9 cellular contexts compared by ENCODE assay signal in the genomic region with DNA sequence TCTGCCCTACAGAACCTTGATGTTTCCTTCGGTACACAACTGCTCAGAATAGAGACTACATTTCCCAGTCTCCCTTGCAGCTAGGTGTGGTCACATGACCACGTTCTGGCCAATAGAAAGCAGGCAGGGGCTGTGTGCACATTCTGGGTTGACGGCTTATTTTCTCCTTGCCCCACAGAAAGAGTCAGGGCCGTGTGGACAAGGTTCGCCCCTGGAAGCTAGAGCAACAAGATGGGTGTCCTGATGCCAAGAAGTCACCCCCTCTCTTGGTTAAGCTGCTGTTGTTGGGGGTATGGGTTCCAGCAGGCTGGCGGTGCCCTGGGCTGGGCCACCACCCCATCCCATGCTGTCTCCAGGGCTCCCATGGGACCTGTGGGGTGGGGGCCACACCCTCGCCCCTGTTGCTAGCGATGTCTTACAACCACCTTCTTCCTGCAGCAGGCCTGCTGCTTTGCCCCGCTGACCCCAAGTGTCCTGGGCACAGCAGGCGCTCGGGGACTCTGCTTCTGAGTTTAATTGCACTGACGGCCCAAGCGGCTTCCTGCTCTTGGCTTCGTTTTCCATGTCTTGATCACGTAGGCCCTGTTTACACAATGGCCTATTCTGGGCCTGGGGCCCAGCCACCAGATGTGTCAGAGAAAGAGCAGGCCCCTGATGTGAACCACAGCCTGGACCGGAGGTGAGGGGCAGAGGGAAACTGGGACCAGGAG. TPM values are rescaled to one million over a fixed set of nuclear protein-coding genes. Genes with fewer than 3 reads are reported as not detected.
DNase-seq lines count a peak whose midpoint lies in the region; ATAC-seq and TF ChIP-seq lines count a peak whose summit lies in the region.
"Had no signal": no experiment of that assay in that cellular context is flagged by ENCODE, and none has a peak within 500 bp of the region (broad histone marks: within the 10 kb centered on the region; RNA-seq: fewer than 3 reads in every experiment).

No MANE protein-coding gene starts in this region.

- no peaks in the 10 kb centered on the region for H3K9me3 Mint-ChIP-seq in CD8-positive, alpha-beta T cell

- no peak overlapping the region for H3K4me3 Mint-ChIP-seq in CD8-positive, alpha-beta T cell

- peak; percentile 77 for ATAC-seq in CD8-positive, alpha-beta T cell
- peak; percentile 56 for ATAC-seq in GM21360 (IDR thresholded peaks at IDR 0.05; ENCODE audit: unreplicated experiment)

- CTCF ChIA-PET in CD8-positive, alpha-beta T cell (lab: Charles Lee) = interaction anchor here (1.6 to 3.4 kb wide), 2 partner anchors 45 to 123 kb away, joined by 7 to 14 read pairs; no protein-coding TSS in a partner anchor

- H3K36me3 Mint-ChIP-seq in CD8-positive, alpha-beta T cell = no peaks in the 10 kb centered on the region

- H3K9me3 ChIP-seq in CD8-positive, alpha-beta T cell (ENCODE audit: low read length) = no peaks in the 10 kb centered on the region
- H3K9me3 ChIP-seq in right atrium auricular region = no peaks in the 10 kb centered on the region

- no peaks in the 10 kb centered on the region for H3K27me3 ChIP-seq in CD8-positive, alpha-beta T cell (ENCODE audit: insufficient read depth, low read length)
- no peaks in the 10 kb centered on the region for H3K27me3 ChIP-seq in right atrium auricular region

- POLR2A ChIA-PET in CD8-positive, alpha-beta T cell (lab: Charles Lee) = interaction anchor here (0.6 kb wide), 1 partner anchor 56 kb away, joined by 3 read pairs; no protein-coding TSS in a partner anchor

- H3K27me3 Mint-ChIP-seq in CD8-positive, alpha-beta T cell (ENCODE audit: low read depth) = no peaks in the 10 kb centered on the region

- no peak overlapping the region for H3K27ac Mint-ChIP-seq in CD8-positive, alpha-beta T cell

- H3K27ac ChIP-seq in CD8-positive, alpha-beta T cell (ENCODE audit: low read depth, low read length) = no peak overlapping the region
- H3K27ac ChIP-seq in right atrium auricular region = peak overlapping the region; percentile 88 to 90
- H3K27ac ChIP-seq: PC-9 had no signal

- DNase-seq in CD8-positive, alpha-beta T cell = peak in 4 of 7 experiments; percentile 13 to 66 (median 29)
- peak; percentile 72 for DNase-seq in Jurkat, Clone E6-1 (ENCODE audit: low read depth, low spot score)
- DNase-seq in SHP77 (lab: John Stamatoyannopoulos, UW) = peak; percentile 81 to 88
- DNase-seq in astrocyte of the cerebellum (ENCODE audit: low read depth) = peak; percentile 86
- DNase-seq in right atrium auricular region (ENCODE audit: low spot score) = peak; percentile 94
- peak; percentile 89 for DNase-seq in putamen (ENCODE audit: low spot score)
- DNase-seq in OCI-M2 (lab: John Stamatoyannopoulos, UW; ENCODE audit: unreplicated experiment) = no peak

- in situ Hi-C loops in astrocyte of the cerebellum (cut with HindIII; ENCODE audit: low sequenced_read_pairs) = no loop called here

- H3K36me3 ChIP-seq in CD8-positive, alpha-beta T cell (ENCODE audit: insufficient read depth, low read length) = no peaks in the 10 kb centered on the region
- H3K36me3 ChIP-seq in right atrium auricular region = peaks cover 11% of the 10 kb centered on the region

- H3K4me3 ChIP-seq in CD8-positive, alpha-beta T cell (ENCODE audit: low read depth, low read length) = no peak overlapping the region
- H3K4me3 ChIP-seq in Jurkat, Clone E6-1 (ENCODE audit: low read length) = peak overlapping the region; percentile 37
- no peak overlapping the region for H3K4me3 ChIP-seq in astrocyte of the cerebellum (ENCODE audit: low read depth, low read length)
- H3K4me3 ChIP-seq in right atrium auricular region = peak overlapping the region in 1 of 2 donors; percentile 10
- H3K4me3 ChIP-seq: PC-9 had no signal

- intact Hi-C loops in CD8-positive, alpha-beta T cell (cut with DNase I, micrococcal nuclease) = no loop called here

- H3K4me1 Mint-ChIP-seq in CD8-positive, alpha-beta T cell (ENCODE audit: low read depth) = peaks cover 7% of the 10 kb centered on the region

- no peak for TF ChIP-seq CTCF in CD8-positive, alpha-beta T cell (IDR thresholded peaks at IDR 0.05)
- no peak for TF ChIP-seq CTCF in astrocyte of the cerebellum (IDR thresholded peaks at IDR 0.05; ENCODE audit: low read depth, low read length, missing control alignments)
- TF ChIP-seq CTCF in right atrium auricular region (IDR thresholded peaks at IDR 0.05) = no peak

- no peaks in the 10 kb centered on the region for H3K4me1 ChIP-seq in CD8-positive, alpha-beta T cell (ENCODE audit: insufficient read depth, low read length)
- peaks cover 0 to 69% of the 10 kb centered on the region in 2 donors for H3K4me1 ChIP-seq in right atrium auricular region

RNA-seq across cellular contexts. Expression of a gene that starts 24.9 kb away (rescaled TPM):
- total RNA-seq in CD8-positive, alpha-beta T cell = 10 to 100 TPM; 86.0 to 88.1 TPM
- polyA plus RNA-seq in Jurkat, Clone E6-1 (2012; ENCODE audit: insufficient read depth, insufficient read length) = 14.0 TPM
- 10 to 100 TPM; 14.9 to 16.9 TPM for total RNA-seq in right atrium auricular region

Comparison
In these comparisons a context has a peak if more than half of its experiments do, and no peak if none do; other contexts are left out.
1. RNA of a gene that starts 24.9 kb away (total RNA-seq): 86.0 to 88.1 TPM in CD8-positive, alpha-beta T cell; 14.9 to 16.9 TPM in right atrium auricular region; every median in the first group is over 4 times any median in the second.